In the genomic region with DNA sequence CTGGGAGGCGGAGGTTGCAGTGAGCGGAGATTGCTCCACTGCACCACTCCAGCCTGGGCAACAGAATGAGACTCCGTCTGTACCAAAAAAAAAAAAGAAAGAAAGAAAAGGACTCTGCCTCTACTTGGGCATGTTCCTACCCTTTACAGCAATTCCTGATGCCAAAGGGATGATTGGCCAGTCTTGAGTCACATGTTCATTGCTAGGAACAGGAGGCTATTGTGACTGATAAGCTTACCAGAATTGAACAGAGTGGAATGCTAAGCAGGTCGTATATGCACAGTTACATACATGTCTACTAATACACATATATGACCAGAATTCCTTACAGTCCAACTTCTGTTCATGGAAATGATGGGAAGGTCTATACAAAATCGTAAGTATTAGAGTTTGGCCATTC, we compare ENCODE assay signal across 18 cellular contexts. TPM values are rescaled to one million over a fixed set of nuclear protein-coding genes. Genes with fewer than 3 reads are reported as not detected.
A peak's percentile ranks its signal among the peaks of the same experiment; 100 is the strongest.
DNase-seq lines count a peak whose midpoint lies in the region; ATAC-seq, FAIRE-seq and TF ChIP-seq lines count a peak whose summit lies in the region.
"Had no signal": no experiment of that assay in that cellular context is flagged by ENCODE, and none has a peak within 500 bp of the region (broad histone marks: within the 10 kb centered on the region; RNA-seq: fewer than 3 reads in every experiment).

No MANE protein-coding gene starts in this region.

- H3K79me2 ChIP-seq in K562 (ENCODE audit: control insufficient read depth, insufficient read depth, low read length) = no peaks in the 10 kb centered on the region

- no peak overlapping the region for H3K27ac Mint-ChIP-seq in activated CD4-positive, alpha-beta T cell treated with anti-CD3 and anti-CD28 coated beads, Interleukin-2, amount 10 ng/mL, durations not matched to agents 24 days and 14 days
- no peak overlapping the region for H3K27ac Mint-ChIP-seq in activated CD4-positive, alpha-beta T cell treated with anti-CD3 and anti-CD28 coated beads for 36 hours
- H3K27ac Mint-ChIP-seq in neural crest cell (ENCODE audit: unreplicated experiment) (peak overlapping the region; percentile 27), Caco-2 (ENCODE audit: unreplicated experiment) (no peak overlapping the region)
- H3K27ac Mint-ChIP-seq: CD4-positive, alpha-beta T cell; HFFc6 had no signal

- TF ChIP-seq EP300 in K562 (IDR thresholded peaks at IDR 0.05; ENCODE audit: low read length) = no peak

- POLR2A ChIA-PET in activated CD4-positive, alpha-beta T cell treated with anti-CD3 and anti-CD28 coated beads for 36 hours (lab: Charles Lee) = interaction anchor here (0.6 kb wide), 2 partner anchors 40 to 78 kb away, joined by 3 to 17 read pairs; no protein-coding TSS in a partner anchor
- POLR2A ChIA-PET in K562 (lab: Yijun Ruan, JAX) = no interaction called here
- POLR2A ChIA-PET in Caco-2 (lab: Charles Lee) = no interaction called here

- no peak overlapping the region for H3K9ac ChIP-seq in K562 (ENCODE audit: insufficient read depth in 1 of 2, low read depth in 2 of 2, low read length in 2 of 2)

- H3K4me1 Mint-ChIP-seq in activated CD4-positive, alpha-beta T cell treated with anti-CD3 and anti-CD28 coated beads, Interleukin-2, amount 10 ng/mL, durations not matched to agents 24 days and 14 days = no peaks in the 10 kb centered on the region
- H3K4me1 Mint-ChIP-seq in activated CD4-positive, alpha-beta T cell treated with anti-CD3 and anti-CD28 coated beads for 36 hours = no peaks in the 10 kb centered on the region
- H3K4me1 Mint-ChIP-seq in neural crest cell = no peaks in the 10 kb centered on the region
- H3K4me1 Mint-ChIP-seq in Caco-2 (ENCODE audit: low read depth, unreplicated experiment) = peaks cover 3% of the 10 kb centered on the region

- 43% methylated on average over 5 of the region's 5 CpGs for WGBS in K562 (ENCODE audit: insufficient coverage, low coverage, missing lambda C conversion rate)

- H3K9me3 ChIP-seq in K562 (replicated peaks; ENCODE audit: control insufficient read depth, insufficient read depth, low read depth, low read length) = no peaks in the 10 kb centered on the region
- no peaks in the 10 kb centered on the region for H3K9me3 ChIP-seq in Caco-2
- H3K9me3 ChIP-seq: A549 had no signal

- CTCF ChIA-PET in activated CD4-positive, alpha-beta T cell treated with anti-CD3 and anti-CD28 coated beads for 36 hours (lab: Charles Lee) = no interaction called here
- CTCF ChIA-PET in K562 (lab: Yijun Ruan, JAX; ENCODE audit: low intra/inter-chr PET ratio) (no interaction called here), Caco-2 (lab: Charles Lee) (no interaction called here)

- H3K4me1 ChIP-seq in K562 (replicated peaks in 1 of 2; ENCODE audit: control insufficient read depth in 2 of 2, insufficient read depth in 2 of 2, low read length in 2 of 2) = no peaks in the 10 kb centered on the region; a peak in 1 of 5 replicates
- H3K4me1 ChIP-seq in Caco-2 = no peaks in the 10 kb centered on the region
- H3K4me1 ChIP-seq: A549 had no signal

- no peak overlapping the region for H3K4me2 ChIP-seq in K562 (ENCODE audit: insufficient read depth, low read length)
- H3K4me2 ChIP-seq: A549 had no signal

- no peaks in the 10 kb centered on the region for H3K27me3 Mint-ChIP-seq in activated CD4-positive, alpha-beta T cell treated with anti-CD3 and anti-CD28 coated beads, Interleukin-2, amount 10 ng/mL, durations not matched to agents 24 days and 14 days
- H3K27me3 Mint-ChIP-seq in activated CD4-positive, alpha-beta T cell treated with anti-CD3 and anti-CD28 coated beads for 36 hours = no peaks in the 10 kb centered on the region
- no peaks in the 10 kb centered on the region for H3K27me3 Mint-ChIP-seq in neural crest cell (ENCODE audit: low read depth)
- H3K27me3 Mint-ChIP-seq in Caco-2 (ENCODE audit: insufficient read depth, unreplicated experiment) = no peaks in the 10 kb centered on the region
- H3K27me3 Mint-ChIP-seq: CD4-positive, alpha-beta T cell had no signal

- no TSS peak for BruUV-seq in K562 (replicated peaks; lab: Mats Ljungman, UMichigan)
- BruUV-seq in Caco-2 (replicated peaks; lab: Mats Ljungman, UMichigan) = no TSS peak

- H3K27me3 ChIP-seq in K562 (ENCODE audit: control insufficient read depth in 2 of 2, insufficient read depth in 2 of 2, low read length in 2 of 2) = no peaks in the 10 kb centered on the region
- no peaks in the 10 kb centered on the region for H3K27me3 ChIP-seq in Caco-2 (replicated peaks; ENCODE audit: control insufficient read depth, insufficient read depth, low read length)

- TF ChIP-seq POLR2A in K562 (conservative IDR thresholded peaks at IDR 0.05) = no peak

- H3K9me3 Mint-ChIP-seq in activated CD4-positive, alpha-beta T cell treated with anti-CD3 and anti-CD28 coated beads, Interleukin-2, amount 10 ng/mL, durations not matched to agents 24 days and 14 days = peaks cover 5% of the 10 kb centered on the region
- H3K9me3 Mint-ChIP-seq in activated CD4-positive, alpha-beta T cell treated with anti-CD3 and anti-CD28 coated beads for 36 hours (ENCODE audit: low read depth) = no peaks in the 10 kb centered on the region
- H3K9me3 Mint-ChIP-seq in neural crest cell (no peaks in the 10 kb centered on the region), Caco-2 (ENCODE audit: unreplicated experiment) (no peaks in the 10 kb centered on the region)
- H3K9me3 Mint-ChIP-seq: CD4-positive, alpha-beta T cell; HFFc6 had no signal

- intact Hi-C loops in activated CD4-positive, alpha-beta T cell treated with anti-CD3 and anti-CD28 coated beads, Interleukin-2, amount 10 ng/mL, durations not matched to agents 24 days and 14 days (cut with micrococcal nuclease) = no loop called here
- intact Hi-C loops in activated CD4-positive, alpha-beta T cell treated with anti-CD3 and anti-CD28 coated beads for 36 hours (cut with DNase I, micrococcal nuclease) = no loop called here
- intact Hi-C loops in K562 (cut with micrococcal nuclease) (no loop called here), Caco-2 (cut with micrococcal nuclease; ENCODE audit: unreplicated experiment) (no loop called here)

- H3K36me3 ChIP-seq in K562 (ENCODE audit: control insufficient read depth, insufficient read depth, low read length) (no peaks in the 10 kb centered on the region), Caco-2 (ENCODE audit: control insufficient read depth, insufficient read depth, low read length) (no peaks in the 10 kb centered on the region)

- H3K27ac ChIP-seq in K562 (ENCODE audit: extremely low read depth, low read depth, low read length) = no peak overlapping the region
- H3K27ac ChIP-seq: 22Rv1, A549, C4-2B had no signal

- H4K20me1 ChIP-seq in K562 (replicated peaks; ENCODE audit: control insufficient read depth, insufficient read depth, low read length) = no peaks in the 10 kb centered on the region

- TF ChIP-seq CTCF in K562 (IDR thresholded peaks at IDR 0.05 in 2 of 3, conservative IDR thresholded peaks at IDR 0.05 in 1 of 3; ENCODE audit: insufficient read depth in 2 of 3, low read depth in 1 of 3, low read length in 3 of 3) (no peak), neural crest cell (conservative IDR thresholded peaks at IDR 0.05) (no peak), Caco-2 (IDR thresholded peaks at IDR 0.05; ENCODE audit: insufficient read depth in 1 of 2, low read depth in 1 of 2, low read length in 1 of 2, severe bottlenecking in 1 of 2, unreplicated experiment in 1 of 2) (no peak)

- TF ChIP-seq RAD21 in K562 (CRISPR knock-in tag; conservative IDR thresholded peaks at IDR 0.05 in 1 of 2, IDR thresholded peaks at IDR 0.05 in 1 of 2) = no peak

- H3K36me3 Mint-ChIP-seq in activated CD4-positive, alpha-beta T cell treated with anti-CD3 and anti-CD28 coated beads, Interleukin-2, amount 10 ng/mL, durations not matched to agents 24 days and 14 days (ENCODE audit: low read depth) = peaks cover 6% of the 10 kb centered on the region
- H3K36me3 Mint-ChIP-seq in activated CD4-positive, alpha-beta T cell treated with anti-CD3 and anti-CD28 coated beads for 36 hours (ENCODE audit: low read depth) = peaks cover 5% of the 10 kb centered on the region
- H3K36me3 Mint-ChIP-seq in neural crest cell (ENCODE audit: low read depth) (no peaks in the 10 kb centered on the region), Caco-2 (ENCODE audit: insufficient read depth, unreplicated experiment) (no peaks in the 10 kb centered on the region)

- no peaks in the 10 kb centered on the region for H3K9me1 ChIP-seq in K562 (ENCODE audit: control insufficient read depth, insufficient read depth, low read length)

- FAIRE-seq in K562 (lab: Jason Lieb, UNC) = peak; percentile 15
- FAIRE-seq: A549, GM19239, H54 had no signal

- ATAC-seq in activated CD4-positive, alpha-beta T cell treated with anti-CD3 and anti-CD28 coated beads for 36 hours = no peak
- ATAC-seq in K562 = peak; percentile 55
- ATAC-seq: A549 had no signal

- DNase-seq in activated CD4-positive, alpha-beta T cell treated with anti-CD3 and anti-CD28 coated beads, Interleukin-2, amount 10 ng/mL, durations not matched to agents 24 days and 14 days = peak; percentile 20
- DNase-seq in activated CD4-positive, alpha-beta T cell treated with anti-CD3 and anti-CD28 coated beads for 36 hours = no peak
- DNase-seq in K562 (ENCODE audit: extremely low read depth in 1 of 4, low spot score in 3 of 4) = no peak
- no peak for DNase-seq in neural crest cell (ENCODE audit: low read depth, low spot score)
- DNase-seq in NCI-H2029 treated with DMSO at 0.1 percent for 48 hours (lab: John Stamatoyannopoulos, UW) = no peak
- no peak for DNase-seq in activated CD4-positive, alpha-beta T cell treated with anti-CD3 and anti-CD28 coated beads, Interleukin-2, amount 50 U/mL, for 1 hour
- no peak for DNase-seq in Caco-2
- DNase-seq: AML-193; CD4-positive, alpha-beta T cell; DMS79 treated with DMSO at 0.1 percent for 48 hours; GF-D8; HCEC 1CT; HFFc6 had no signal

- no peak overlapping the region for H3K4me3 Mint-ChIP-seq in activated CD4-positive, alpha-beta T cell treated with anti-CD3 and anti-CD28 coated beads, Interleukin-2, amount 10 ng/mL, durations not matched to agents 24 days and 14 days
- H3K4me3 Mint-ChIP-seq in activated CD4-positive, alpha-beta T cell treated with anti-CD3 and anti-CD28 coated beads for 36 hours = no peak overlapping the region
- no peak overlapping the region for H3K4me3 Mint-ChIP-seq in neural crest cell
- H3K4me3 Mint-ChIP-seq in Caco-2 (ENCODE audit: unreplicated experiment) = no peak overlapping the region
- H3K4me3 Mint-ChIP-seq: CD4-positive, alpha-beta T cell; HFFc6 had no signal

- H3K4me3 ChIP-seq in K562 = no peak overlapping the region
- H3K4me3 ChIP-seq in Caco-2 (ENCODE audit: low read depth, low read length) = no peak overlapping the region
- H3K4me3 ChIP-seq: A549 had no signal

- H2AFZ ChIP-seq in K562 (ENCODE audit: low read depth, low read length) = no peak overlapping the region

- in situ Hi-C loops in K562 (cut with MboI) = no loop called here

RNA-seq across cellular contexts. Expression of a gene that starts 34.3 kb away (rescaled TPM):
- total RNA-seq in activated CD4-positive, alpha-beta T cell treated with anti-CD3 and anti-CD28 coated beads, Interleukin-2, amount 10 ng/mL, durations not matched to agents 24 days and 14 days = 0.95 and 0.96 TPM in 2 replicates
- 1 to 10 TPM in 1 of 2 experiments, under 1 TPM in 1; 0.81 to 1.3 TPM for total RNA-seq in activated CD4-positive, alpha-beta T cell treated with anti-CD3 and anti-CD28 coated beads for 36 hours
- total RNA-seq in K562 (2011; cell fraction: chromatin; rRNA removed; ENCODE audit: low replicate concordance) = 0.14 and 0.25 TPM in 2 replicates
- total RNA-seq in K562 (2011; cell fraction: nucleolus; rRNA removed) = not detected in 2 replicates
- 0.15 and 0.31 TPM in 2 replicates for total RNA-seq in K562 (2011; cell fraction: nucleoplasm; rRNA removed)
- total RNA-seq in K562 (2014; rRNA removed) (0.08 and 0.41 TPM in 2 replicates), K562 (2014; rRNA removed; fragmentation: Illumina TruSeq; extraction: Trizol) (0.10 and 0.15 TPM in 2 replicates), K562 (2015; rRNA removed; fragmentation: Illumina TruSeq; extraction: Trizol) (0.11 and 0.19 TPM in 2 replicates), K562 (2021) (0.22 TPM in 2 replicates), neural crest cell (2.0 and 2.1 TPM in 2 replicates), Caco-2 (2022) (0.97 and 0.98 TPM in 2 replicates)
- polyA plus RNA-seq in K562 (2011; rRNA removed) (0.20 TPM in 2 replicates), K562 (2014; fragmentation: Illumina TruSeq; extraction: Trizol) (0.18 and 0.19 TPM in 2 replicates), K562 (2014; fragmentation: Nextera tagmentation; extraction: Ambion mirVana) (under 1 TPM; 0.08 to 0.20 TPM), K562 (2014; rRNA removed) (0.11 and 0.34 TPM in 2 replicates)
- polyA plus RNA-seq in K562 (2011; cell fraction: cytosol; rRNA removed) = 0.09 TPM in 1 of 2 replicates, not detected in the other
- polyA plus RNA-seq in K562 (2011; cell fraction: nucleus; rRNA removed) = 0.20 and 0.27 TPM in 2 replicates
- polyA plus RNA-seq in K562 (2012) = 0.23 and 0.53 TPM in 2 replicates
- polyA minus RNA-seq in K562 (2011; rRNA and poly(A)+ RNA removed) = 0.12 and 0.42 TPM in 2 replicates
- not detected in 2 replicates for polyA minus RNA-seq in K562 (2011; cell fraction: cytosol; rRNA and poly(A)+ RNA removed)
- 0.40 TPM in 1 of 2 replicates, not detected in the other for polyA minus RNA-seq in K562 (2011; cell fraction: nucleus; rRNA and poly(A)+ RNA removed)

RNA-seq across cellular contexts. Expression of a gene that starts 39.2 kb away (rescaled TPM):
- total RNA-seq in activated CD4-positive, alpha-beta T cell treated with anti-CD3 and anti-CD28 coated beads, Interleukin-2, amount 10 ng/mL, durations not matched to agents 24 days and 14 days = 52.8 and 58.4 TPM in 2 replicates
- 10 to 100 TPM; 43.0 to 46.5 TPM for total RNA-seq in activated CD4-positive, alpha-beta T cell treated with anti-CD3 and anti-CD28 coated beads for 36 hours
- 73.6 and 144 TPM in 2 replicates for total RNA-seq in K562 (2011; cell fraction: chromatin; rRNA removed; ENCODE audit: low replicate concordance)
- 36.7 and 47.6 TPM in 2 replicates for total RNA-seq in K562 (2011; cell fraction: nucleolus; rRNA removed)
- 69.2 and 76.6 TPM in 2 replicates for total RNA-seq in K562 (2011; cell fraction: nucleoplasm; rRNA removed)
- total RNA-seq in K562 (2014; rRNA removed) (30.7 and 32.2 TPM in 2 replicates), K562 (2014; rRNA removed; fragmentation: Illumina TruSeq; extraction: Trizol) (61.6 and 65.8 TPM in 2 replicates), K562 (2015; rRNA removed; fragmentation: Illumina TruSeq; extraction: Trizol) (49.7 and 54.6 TPM in 2 replicates), K562 (2021) (34.6 and 37.7 TPM in 2 replicates), neural crest cell (26.8 and 31.5 TPM in 2 replicates), Caco-2 (2022) (29.7 and 31.4 TPM in 2 replicates)
- polyA plus RNA-seq in K562 (2011; rRNA removed) (60.1 and 78.4 TPM in 2 replicates), K562 (2014; fragmentation: Illumina TruSeq; extraction: Trizol) (56.4 and 70.8 TPM in 2 replicates), K562 (2014; fragmentation: Nextera tagmentation; extraction: Ambion mirVana) (10 to 100 TPM; 53.8 to 55.4 TPM), K562 (2014; rRNA removed) (55.5 and 64.9 TPM in 2 replicates)
- 29.5 and 40.5 TPM in 2 replicates for polyA plus RNA-seq in K562 (2011; cell fraction: cytosol; rRNA removed)
- 57.2 and 73.1 TPM in 2 replicates for polyA plus RNA-seq in K562 (2011; cell fraction: nucleus; rRNA removed)
- polyA plus RNA-seq in K562 (2012) = 23.4 and 36.2 TPM in 2 replicates
- polyA minus RNA-seq in K562 (2011; rRNA and poly(A)+ RNA removed) = 52.4 and 56.8 TPM in 2 replicates
- 10.1 and 12.4 TPM in 2 replicates for polyA minus RNA-seq in K562 (2011; cell fraction: cytosol; rRNA and poly(A)+ RNA removed)
- polyA minus RNA-seq in K562 (2011; cell fraction: nucleus; rRNA and poly(A)+ RNA removed) = 29.9 and 36.2 TPM in 2 replicates

RNA-seq across cellular contexts. Expression of a gene that starts 40.8 kb away (rescaled TPM):
- total RNA-seq in activated CD4-positive, alpha-beta T cell treated with anti-CD3 and anti-CD28 coated beads, Interleukin-2, amount 10 ng/mL, durations not matched to agents 24 days and 14 days = 24.6 and 28.0 TPM in 2 replicates
- total RNA-seq in activated CD4-positive, alpha-beta T cell treated with anti-CD3 and anti-CD28 coated beads for 36 hours = 10 to 100 TPM; 16.0 to 22.4 TPM
- total RNA-seq in K562 (2011; cell fraction: chromatin; rRNA removed; ENCODE audit: low replicate concordance) = 43.7 and 68.5 TPM in 2 replicates
- total RNA-seq in K562 (2011; cell fraction: nucleolus; rRNA removed) = 29.3 and 31.5 TPM in 2 replicates
- 42.7 and 49.5 TPM in 2 replicates for total RNA-seq in K562 (2011; cell fraction: nucleoplasm; rRNA removed)
- total RNA-seq in K562 (2014; rRNA removed) (29.9 and 31.2 TPM in 2 replicates), K562 (2014; rRNA removed; fragmentation: Illumina TruSeq; extraction: Trizol) (24.7 and 25.0 TPM in 2 replicates), K562 (2015; rRNA removed; fragmentation: Illumina TruSeq; extraction: Trizol) (19.0 and 19.7 TPM in 2 replicates), K562 (2021) (19.3 and 20.5 TPM in 2 replicates), neural crest cell (36.1 and 36.4 TPM in 2 replicates), Caco-2 (2022) (76.5 and 89.4 TPM in 2 replicates)
- polyA plus RNA-seq in K562 (2011; rRNA removed) (41.7 and 49.8 TPM in 2 replicates), K562 (2014; fragmentation: Illumina TruSeq; extraction: Trizol) (15.8 and 20.0 TPM in 2 replicates), K562 (2014; fragmentation: Nextera tagmentation; extraction: Ambion mirVana) (1 to 10 TPM; 6.3 to 7.8 TPM), K562 (2014; rRNA removed) (26.3 and 26.7 TPM in 2 replicates)
- polyA plus RNA-seq in K562 (2011; cell fraction: cytosol; rRNA removed) = 12.0 and 16.3 TPM in 2 replicates
- 44.3 and 131 TPM in 2 replicates for polyA plus RNA-seq in K562 (2011; cell fraction: nucleus; rRNA removed)
- 16.8 and 28.6 TPM in 2 replicates for polyA plus RNA-seq in K562 (2012)
- 40.5 and 41.9 TPM in 2 replicates for polyA minus RNA-seq in K562 (2011; rRNA and poly(A)+ RNA removed)
- polyA minus RNA-seq in K562 (2011; cell fraction: cytosol; rRNA and poly(A)+ RNA removed) = 11.3 and 14.1 TPM in 2 replicates
- polyA minus RNA-seq in K562 (2011; cell fraction: nucleus; rRNA and poly(A)+ RNA removed) = 24.1 and 38.7 TPM in 2 replicates
